22 cellular contexts compared by ENCODE assay signal in genomic region chr1:193634876-193635275, GRCh38.
"Had no signal": no experiment of that assay in that cellular context is flagged by ENCODE, and none has a peak within 500 bp of the region (broad histone marks: within the 10 kb centered on the region; RNA-seq: fewer than 3 reads in every experiment).

No MANE protein-coding gene starts in this region.

- H3K4me3 ChIP-seq: adrenal gland, esophagus muscularis mucosa, gastroesophageal sphincter, heart left ventricle, mucosa of descending colon, pancreas, sigmoid colon, tibial nerve, uterus had no signal

- H3K36me3 Mint-ChIP-seq: naive B cell had no signal

- H3K36me3 ChIP-seq: adrenal gland, esophagus muscularis mucosa, gastroesophageal sphincter, heart left ventricle, neutrophil, pancreas, sigmoid colon, tibial nerve, uterus, WERI-Rb-1 had no signal

- H3K27ac Mint-ChIP-seq: activated T-helper 2 cell treated with anti-CD3 and anti-CD28 coated beads, Interferon-gamma antibody, Interleukin-2, Interleukin-4, amounts not matched to agents 10 μg/mL and 5 μg/mL and 100 μg/mL, durations not matched to agents 14 hours and 24 hours and 36 hours; naive B cell had no signal

- H3K9me3 ChIP-seq: adrenal gland, esophagus muscularis mucosa, gastroesophageal sphincter, mucosa of descending colon, neutrophil, pancreas, sigmoid colon, tibial nerve, uterus had no signal

- H3K27me3 ChIP-seq: adrenal gland, esophagus muscularis mucosa, gastroesophageal sphincter, heart left ventricle, neutrophil, pancreas, sigmoid colon, tibial nerve, uterus had no signal

- H3K4me3 Mint-ChIP-seq: naive B cell had no signal

- H3K4me1 ChIP-seq: esophagus muscularis mucosa, gastroesophageal sphincter, pancreas, uterus had no signal

- ATAC-seq: gastroesophageal sphincter; heart left ventricle; pancreas; stimulated activated naive CD8-positive, alpha-beta T cell treated with anti-CD3 and anti-CD28 coated beads, Interleukin-15, Interleukin-2, amounts not matched to agents 100 U/mL and 50 U/mL, for 24 hours had no signal

- DNase-seq: activated CD4-positive, alpha-beta T cell treated with anti-CD3 and anti-CD28 coated beads, Interleukin-2, amount 50 U/mL, for 4 hours; activated T-cell treated with anti-CD3 and anti-CD28 coated beads for 4 hours; adrenal gland; cerebellar nuclear complex; cortex of kidney; heart left ventricle; mesenchymal stem cell; mucosa of descending colon; naive B cell; pancreas; sigmoid colon; substantia nigra; SW 1271; uterus; WERI-Rb-1 had no signal

- FAIRE-seq: bronchial epithelial cell, pancreas had no signal

- H3K27ac ChIP-seq: adrenal gland, esophagus muscularis mucosa, gastroesophageal sphincter, heart left ventricle, neutrophil, pancreas, sigmoid colon, tibial nerve, uterus, WERI-Rb-1 had no signal
